ENCODE assay signal across 19 cellular contexts in the genomic region with DNA sequence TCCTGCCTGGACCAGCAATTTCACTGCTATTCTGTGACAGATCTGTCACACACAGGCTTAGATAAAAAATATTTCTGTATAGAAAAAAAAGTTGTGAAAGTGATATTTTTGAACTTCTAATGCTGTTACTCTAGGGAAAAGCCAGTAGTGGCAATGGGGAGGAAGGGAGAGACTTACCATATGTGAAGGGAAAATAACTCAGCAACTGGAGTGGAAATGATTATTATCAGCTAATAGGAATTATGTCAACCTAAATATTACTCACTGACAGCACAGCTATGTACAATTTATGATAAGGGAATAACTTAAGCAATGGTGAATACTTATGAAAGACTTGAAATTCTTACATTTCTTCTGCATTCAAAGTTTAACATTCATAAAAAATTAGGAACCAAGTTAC.
A peak's percentile ranks its signal among the peaks of the same experiment; 100 is the strongest.
DNase-seq lines count a peak whose midpoint lies in the region; FAIRE-seq and TF ChIP-seq lines count a peak whose summit lies in the region.
"Had no signal": no experiment of that assay in that cellular context is flagged by ENCODE, and none has a peak within 500 bp of the region (broad histone marks: within the 10 kb centered on the region; RNA-seq: fewer than 3 reads in every experiment).

No MANE protein-coding gene starts in this region.

- intact Hi-C loops in MCF 10A (cut with micrococcal nuclease) = no loop called here

- H4K20me1 ChIP-seq in SK-N-SH (ENCODE audit: insufficient read depth) (no peaks in the 10 kb centered on the region), astrocyte (ENCODE audit: insufficient read depth, low read length) (no peaks in the 10 kb centered on the region)

- FAIRE-seq in astrocyte (lab: Jason Lieb, UNC) = no peak
- FAIRE-seq: A204.1, GM12891, GM19239, H54 had no signal

- H3K4me3 Mint-ChIP-seq in astrocyte (ENCODE audit: unreplicated experiment) (no peak overlapping the region), MCF 10A (ENCODE audit: unreplicated experiment) (no peak overlapping the region)
- H3K4me3 Mint-ChIP-seq: CD4-positive, CD25-positive, alpha-beta regulatory T cell; CD8-positive, alpha-beta memory T cell; GM23338 had no signal

- H3K36me3 ChIP-seq in SK-N-SH (replicated peaks in 1 of 2; ENCODE audit: control insufficient read depth in 1 of 2, insufficient read depth in 2 of 2, low read length in 1 of 2) (peaks cover 0 to 5% of the 10 kb centered on the region in 2 experiments), astrocyte (ENCODE audit: insufficient read depth, low read length) (no peaks in the 10 kb centered on the region)
- H3K36me3 ChIP-seq: BE2C had no signal

- H3K27ac Mint-ChIP-seq in astrocyte (ENCODE audit: unreplicated experiment) = no peak overlapping the region
- no peak overlapping the region for H3K27ac Mint-ChIP-seq in MCF 10A (ENCODE audit: low read depth, unreplicated experiment)
- H3K27ac Mint-ChIP-seq: GM23338 had no signal

- peak; percentile 5 for DNase-seq in SK-N-SH
- DNase-seq in astrocyte (ENCODE audit: low read depth) = peak; percentile 26
- peak; percentile 8 for DNase-seq in iris pigment epithelial cell (ENCODE audit: low read depth)
- no peak for DNase-seq in MCF 10A (ENCODE audit: unreplicated experiment)
- DNase-seq in DMS 273 treated with DMSO at 0.1 percent for 48 hours (lab: John Stamatoyannopoulos, UW) = no peak
- no peak for DNase-seq in SKM-1 (lab: John Stamatoyannopoulos, UW; ENCODE audit: unreplicated experiment)
- DNase-seq: ACHN; BE2C; C1 segment of cervical spinal cord; CD4-positive, CD25-positive, alpha-beta regulatory T cell; CD8-positive, alpha-beta memory T cell; COR-L47; HCEC 1CT had no signal

- TF ChIP-seq EP300 in SK-N-SH (IDR thresholded peaks at IDR 0.05; ENCODE audit: borderline replicate concordance in 1 of 2, low read depth in 1 of 2, low read length in 1 of 2) = no peak

- H3K4me2 ChIP-seq in SK-N-SH = no peak overlapping the region
- H3K4me2 ChIP-seq in astrocyte (ENCODE audit: low read length) = no peak overlapping the region
- H3K4me2 ChIP-seq: GM23338 had no signal

- H3K27me3 ChIP-seq in SK-N-SH (ENCODE audit: insufficient read depth) = no peaks in the 10 kb centered on the region
- H3K27me3 ChIP-seq in astrocyte (ENCODE audit: insufficient read depth, low read length) = no peaks in the 10 kb centered on the region
- H3K27me3 ChIP-seq: BE2C had no signal

- no peak overlapping the region for H3K27ac ChIP-seq in SK-N-SH (ENCODE audit: low read depth in 2 of 2, low read length in 1 of 2)
- no peak overlapping the region for H3K27ac ChIP-seq in astrocyte (ENCODE audit: low read depth, low read length)
- H3K27ac ChIP-seq: HL-60 had no signal

- no TSS peak for BruUV-seq in MCF 10A (replicated peaks; lab: Mats Ljungman, UMichigan)

- POLR2A ChIA-PET in SK-N-SH (lab: Yijun Ruan, JAX) = no interaction called here
- POLR2A ChIA-PET in MCF 10A (lab: Yijun Ruan, JAX) = no interaction called here

- no peaks in the 10 kb centered on the region for H3F3A ChIP-seq in SK-N-SH (replicated peaks; ENCODE audit: insufficient read depth)

- H3K79me2 ChIP-seq in SK-N-SH (ENCODE audit: insufficient read depth) = no peaks in the 10 kb centered on the region
- no peaks in the 10 kb centered on the region for H3K79me2 ChIP-seq in astrocyte (ENCODE audit: insufficient read depth, low read length)

- H3K27me3 Mint-ChIP-seq in astrocyte (ENCODE audit: low read depth, unreplicated experiment) (no peaks in the 10 kb centered on the region), MCF 10A (ENCODE audit: insufficient read depth, unreplicated experiment) (no peaks in the 10 kb centered on the region)
- H3K27me3 Mint-ChIP-seq: CD4-positive, CD25-positive, alpha-beta regulatory T cell; CD8-positive, alpha-beta memory T cell had no signal

- no peaks in the 10 kb centered on the region for H3K9me2 ChIP-seq in SK-N-SH

- no peaks in the 10 kb centered on the region; a peak in 1 of 4 replicates for H3K4me1 ChIP-seq in SK-N-SH (ENCODE audit: control insufficient read depth in 1 of 2, insufficient read depth in 2 of 2, low read depth in 1 of 2, low read length in 1 of 2)
- H3K4me1 ChIP-seq in astrocyte (ENCODE audit: insufficient read depth, low read length) = no peaks in the 10 kb centered on the region
- H3K4me1 ChIP-seq: BE2C had no signal

- no peaks in the 10 kb centered on the region for H3K4me1 Mint-ChIP-seq in astrocyte (ENCODE audit: low read depth, unreplicated experiment)
- no peaks in the 10 kb centered on the region for H3K4me1 Mint-ChIP-seq in MCF 10A (ENCODE audit: insufficient read depth, unreplicated experiment)
- H3K4me1 Mint-ChIP-seq: CD4-positive, CD25-positive, alpha-beta regulatory T cell; CD8-positive, alpha-beta memory T cell; GM23338 had no signal

- peaks cover 1% of the 10 kb centered on the region for H3K36me3 Mint-ChIP-seq in astrocyte (ENCODE audit: low read depth, unreplicated experiment)
- H3K36me3 Mint-ChIP-seq in MCF 10A (ENCODE audit: insufficient read depth, unreplicated experiment) = no peaks in the 10 kb centered on the region

- CTCF ChIA-PET in SK-N-SH (lab: Yijun Ruan, JAX) = interaction anchor here (0.9 to 1.0 kb wide), 2 partner anchors 134 to 135 kb away, joined by 3 read pairs; a partner anchor contains a TSS
- CTCF ChIA-PET in MCF 10A (lab: Yijun Ruan, JAX) = interaction anchor here (0.8 kb wide), 1 partner anchor 134 kb away, joined by 3 read pairs; no protein-coding TSS in a partner anchor

- no peaks in the 10 kb centered on the region; the same call in none of the 2 replicates for H3K9me3 ChIP-seq in SK-N-SH
- no peaks in the 10 kb centered on the region for H3K9me3 ChIP-seq in astrocyte (ENCODE audit: insufficient read depth, low read depth, low read length)
- H3K9me3 ChIP-seq: BE2C had no signal

- no peak for TF ChIP-seq RAD21 in SK-N-SH (IDR thresholded peaks at IDR 0.05; ENCODE audit: low read length)

- H3K9me3 Mint-ChIP-seq in astrocyte (ENCODE audit: unreplicated experiment) (peaks cover 8% of the 10 kb centered on the region), MCF 10A (ENCODE audit: unreplicated experiment) (no peaks in the 10 kb centered on the region)
- H3K9me3 Mint-ChIP-seq: GM23338 had no signal

- H3K4me3 ChIP-seq in SK-N-SH (ENCODE audit: low read depth in 2 of 2, low read length in 1 of 2) = no peak overlapping the region
- H3K4me3 ChIP-seq in astrocyte (ENCODE audit: insufficient read depth, low read depth, low read length) = no peak overlapping the region
- H3K4me3 ChIP-seq: GM23338 had no signal

- H3K9ac ChIP-seq in SK-N-SH (no peak overlapping the region), astrocyte (ENCODE audit: low read length) (no peak overlapping the region)

- H2AFZ ChIP-seq in SK-N-SH (ENCODE audit: low read depth) (no peak overlapping the region), astrocyte (ENCODE audit: low read depth, low read length) (no peak overlapping the region)
- H2AFZ ChIP-seq: GM23338 had no signal

- no peak for TF ChIP-seq CTCF in SK-N-SH (IDR thresholded peaks at IDR 0.05)
- no peak for TF ChIP-seq CTCF in astrocyte (IDR thresholded peaks at IDR 0.05; ENCODE audit: insufficient read depth, low read depth, low read length)
- TF ChIP-seq CTCF in MCF 10A (IDR thresholded peaks at IDR 0.05; ENCODE audit: unreplicated experiment) = no peak

TF ChIP-seq in SK-N-SH, 30 proteins besides CTCF, POLR2A, EP300 and RAD21:
- TF ChIP-seq, protein P1, sequence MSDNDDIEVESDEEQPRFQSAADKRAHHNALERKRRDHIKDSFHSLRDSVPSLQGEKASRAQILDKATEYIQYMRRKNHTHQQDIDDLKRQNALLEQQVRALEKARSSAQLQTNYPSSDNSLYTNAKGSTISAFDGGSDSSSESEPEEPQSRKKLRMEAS (IDR thresholded peaks at IDR 0.05; ENCODE audit: low read depth) = no peak
- TF ChIP-seq, protein P2, sequence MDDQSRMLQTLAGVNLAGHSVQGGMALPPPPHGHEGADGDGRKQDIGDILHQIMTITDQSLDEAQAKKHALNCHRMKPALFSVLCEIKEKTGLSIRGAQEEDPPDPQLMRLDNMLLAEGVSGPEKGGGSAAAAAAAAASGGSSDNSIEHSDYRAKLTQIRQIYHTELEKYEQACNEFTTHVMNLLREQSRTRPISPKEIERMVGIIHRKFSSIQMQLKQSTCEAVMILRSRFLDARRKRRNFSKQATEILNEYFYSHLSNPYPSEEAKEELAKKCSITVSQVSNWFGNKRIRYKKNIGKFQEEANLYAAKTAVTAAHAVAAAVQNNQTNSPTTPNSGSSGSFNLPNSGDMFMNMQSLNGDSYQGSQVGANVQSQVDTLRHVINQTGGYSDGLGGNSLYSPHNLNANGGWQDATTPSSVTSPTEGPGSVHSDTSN (IDR thresholded peaks at IDR 0.05) = 0 out of 2 replicates have a peak, but pooled peaks have one; percentile 5

Comparison
In these comparisons a context has a peak if more than half of its experiments do, and no peak if none do; other contexts are left out.
1. DNase-seq: peak in SK-N-SH (single experiment), astrocyte (single experiment) and iris pigment epithelial cell (single experiment); none in MCF 10A (single experiment), DMS 273 treated with DMSO at 0.1 percent for 48 hours (single experiment) and SKM-1 (single experiment).